In genomic region chr1:209160230-209160629, GRCh38 we compare ENCODE assay signal across 25 cellular contexts.
"Had no signal": no experiment of that assay in that cellular context is flagged by ENCODE, and none has a peak within 500 bp of the region (broad histone marks: within the 10 kb centered on the region; RNA-seq: fewer than 3 reads in every experiment).

No MANE protein-coding gene starts in this region.

- H3K4me2 ChIP-seq: KMS-11 had no signal

- H3K27ac Mint-ChIP-seq: activated CD4-positive, alpha-beta memory T cell treated with anti-CD3 and anti-CD28 coated beads, Interleukin-2, amount 10 ng/mL, durations not matched to agents 7 days and 5 days; activated CD4-positive, alpha-beta T cell treated with anti-CD3 and anti-CD28 coated beads for 36 hours; activated naive CD4-positive, alpha-beta T cell treated with anti-CD3 and anti-CD28 coated beads, Interleukin-2, amount 10 ng/mL, durations not matched to agents 7 days and 5 days; activated naive CD8-positive, alpha-beta T cell treated with anti-CD3 and anti-CD28 coated beads for 36 hours; activated T-helper 2 cell treated with anti-CD3 and anti-CD28 coated beads, Interferon-gamma antibody, Interleukin-2, Interleukin-4, amounts not matched to agents 10 μg/mL and 5 μg/mL and 100 μg/mL, durations not matched to agents 14 hours and 24 hours and 36 hours had no signal

- ATAC-seq: activated CD4-positive, alpha-beta T cell treated with anti-CD3 and anti-CD28 coated beads for 36 hours; Panc1; Right ventricle myocardium inferior had no signal

- H3K4me3 ChIP-seq: cardiac muscle cell, SK-N-MC had no signal

- H3K36me3 ChIP-seq: brain microvascular endothelial cell, cardiac muscle cell had no signal

- H3K36me3 Mint-ChIP-seq: activated naive CD4-positive, alpha-beta T cell treated with anti-CD3 and anti-CD28 coated beads, Interleukin-2, amount 10 ng/mL, durations not matched to agents 7 days and 5 days; activated naive CD8-positive, alpha-beta T cell treated with anti-CD3 and anti-CD28 coated beads for 36 hours had no signal

- H3K27me3 ChIP-seq: brain microvascular endothelial cell, cardiac muscle cell had no signal

- H3K9me3 Mint-ChIP-seq: activated CD4-positive, alpha-beta memory T cell treated with anti-CD3 and anti-CD28 coated beads, Interleukin-2, amount 10 ng/mL, durations not matched to agents 7 days and 5 days; activated naive CD4-positive, alpha-beta T cell treated with anti-CD3 and anti-CD28 coated beads, Interleukin-2, amount 10 ng/mL, durations not matched to agents 7 days and 5 days; activated naive CD8-positive, alpha-beta T cell treated with anti-CD3 and anti-CD28 coated beads for 36 hours; activated T-helper 2 cell treated with anti-CD3 and anti-CD28 coated beads, Interferon-gamma antibody, Interleukin-2, Interleukin-4, amounts not matched to agents 10 μg/mL and 5 μg/mL and 100 μg/mL, durations not matched to agents 14 hours and 24 hours and 36 hours had no signal

- H3K4me3 Mint-ChIP-seq: activated CD4-positive, alpha-beta memory T cell treated with anti-CD3 and anti-CD28 coated beads, Interleukin-2, amount 10 ng/mL, durations not matched to agents 7 days and 5 days; activated CD4-positive, alpha-beta T cell treated with anti-CD3 and anti-CD28 coated beads for 36 hours; activated naive CD4-positive, alpha-beta T cell treated with anti-CD3 and anti-CD28 coated beads, Interleukin-2, amount 10 ng/mL, durations not matched to agents 7 days and 5 days; activated naive CD8-positive, alpha-beta T cell treated with anti-CD3 and anti-CD28 coated beads for 36 hours had no signal

- DNase-seq: activated CD4-positive, alpha-beta memory T cell treated with anti-CD3 and anti-CD28 coated beads, Interleukin-2, amount 10 ng/mL, durations not matched to agents 7 days and 5 days; activated CD4-positive, alpha-beta T cell treated with anti-CD3 and anti-CD28 coated beads for 36 hours; activated CD4-positive, alpha-beta T cell treated with anti-CD3 and anti-CD28 coated beads, Interleukin-2, amount 50 U/mL, for 1 hour; activated CD4-positive, CD25-positive, alpha-beta regulatory T cell; activated gamma-delta T cell treated with Interleukin-2 at 50 U/mL for 16 hours; activated naive CD4-positive, alpha-beta T cell treated with anti-CD3 and anti-CD28 coated beads, Interleukin-2, amount 10 ng/mL, durations not matched to agents 7 days and 5 days; activated naive CD8-positive, alpha-beta T cell treated with anti-CD3 and anti-CD28 coated beads for 36 hours; activated T-cell treated with anti-CD3 and anti-CD28 coated beads for 4 hours; activated T-cell treated with anti-CD3 and anti-CD28 coated beads, Interleukin-2, amount 50 U/mL, for 48 hours; brain microvascular endothelial cell; NCI-H1092; NCI-H187; NCI-H2081 treated with DMSO at 0.1 percent for 48 hours; NCI-H524 treated with DMSO at 0.1 percent for 48 hours; NK-92 treated with Interleukin-12 subunit alpha and Interleukin-12 subunit beta, amount 100 ng/mL, for 24 hours; OCI-M1; RPMI8226; T-helper 1 cell had no signal

- H3K9ac ChIP-seq: KMS-11 had no signal

- H3K4me1 Mint-ChIP-seq: activated CD4-positive, alpha-beta memory T cell treated with anti-CD3 and anti-CD28 coated beads, Interleukin-2, amount 10 ng/mL, durations not matched to agents 7 days and 5 days; activated CD4-positive, alpha-beta T cell treated with anti-CD3 and anti-CD28 coated beads for 36 hours; activated naive CD4-positive, alpha-beta T cell treated with anti-CD3 and anti-CD28 coated beads, Interleukin-2, amount 10 ng/mL, durations not matched to agents 7 days and 5 days; activated naive CD8-positive, alpha-beta T cell treated with anti-CD3 and anti-CD28 coated beads for 36 hours had no signal

- H3K27ac ChIP-seq: brain microvascular endothelial cell, cardiac muscle cell, KMS-11, SK-N-MC, VCaP had no signal

- H3K27me3 Mint-ChIP-seq: activated CD4-positive, alpha-beta memory T cell treated with anti-CD3 and anti-CD28 coated beads, Interleukin-2, amount 10 ng/mL, durations not matched to agents 7 days and 5 days; activated CD4-positive, alpha-beta T cell treated with anti-CD3 and anti-CD28 coated beads for 36 hours; activated naive CD4-positive, alpha-beta T cell treated with anti-CD3 and anti-CD28 coated beads, Interleukin-2, amount 10 ng/mL, durations not matched to agents 7 days and 5 days; activated naive CD8-positive, alpha-beta T cell treated with anti-CD3 and anti-CD28 coated beads for 36 hours had no signal
